8 cellular contexts compared by ENCODE assay signal in the genomic region with DNA sequence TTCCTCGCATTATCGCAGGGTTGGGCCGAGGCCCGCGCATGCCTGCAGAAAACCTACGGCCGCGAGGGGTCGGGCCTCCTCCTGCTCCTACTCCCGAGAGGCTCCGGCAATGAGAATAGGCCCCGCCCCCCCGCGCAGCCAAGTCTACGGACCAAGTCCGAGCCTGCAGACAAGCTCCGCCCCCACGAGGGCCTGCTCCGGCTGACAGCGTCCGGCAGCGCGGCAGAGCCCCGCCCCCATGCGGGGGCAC. TPM values are rescaled to one million over a fixed set of nuclear protein-coding genes. Genes with fewer than 3 reads are reported as not detected.
DNase-seq lines count a peak whose midpoint lies in the region; ATAC-seq, FAIRE-seq and TF ChIP-seq lines count a peak whose summit lies in the region.

No MANE protein-coding gene starts in this region.

- 0 to 1% (median 0%) methylated on average over 13 to 25 of the region's 25 CpGs for WGBS in spleen, 5 donors

- H3K36me3 ChIP-seq in spleen, result peaks cover 0 to 8% (median 0%) of the 10 kb centered on the region in 6 donors

- DNase-seq in GM12891 (ENCODE audit: insufficient read length, low spot score) (peak; percentile 93), NCI-H2227 (lab: John Stamatoyannopoulos, UW; ENCODE audit: unreplicated experiment) (peak; percentile 100), iPS-NIHi7 (ENCODE audit: extremely low spot score) (peak; percentile 95), spleen (peak; percentile 100)
- peak; percentile 99 for DNase-seq in activated CD4-positive, CD25-positive, alpha-beta regulatory T cell treated with anti-CD3 and anti-CD28 coated beads, Interleukin-2, amount 50 U/mL, for 16 hours (ENCODE audit: low read depth, low spot score)
- peak; percentile 99 for DNase-seq in central memory CD4-positive, alpha-beta T cell

- intact Hi-C loops in spleen (cut with DNase I; ENCODE audit: low total_unique reads), result loop anchor here (10.0 kb wide), 1 partner anchor 71 kb away; a partner anchor contains a TSS

- peak overlapping the region in 7 of 8 donors; percentile 57 to 89 (median 67) for H3K4me3 ChIP-seq in spleen

- H3K27ac ChIP-seq in spleen, result peak overlapping the region; percentile 98 to 100 (median 100)

- H3K27me3 ChIP-seq in spleen (replicated peaks in 1 of 7), result no peaks in the 10 kb centered on the region

- peak; percentile 80 to 97 (median 90) for TF ChIP-seq CTCF in spleen (IDR thresholded peaks at IDR 0.05 in 8 of 11, conservative IDR thresholded peaks at IDR 0.05 in 3 of 11)

- no peak for TF ChIP-seq POLR2A in GM12891 (IDR thresholded peaks at IDR 0.05; ENCODE audit: low read depth, low read length)
- no peak for TF ChIP-seq POLR2A in spleen (IDR thresholded peaks at IDR 0.05)

- FAIRE-seq in GM12891 (lab: Jason Lieb, UNC), result peak; percentile 96

- ATAC-seq in HG03097 (IDR thresholded peaks at IDR 0.05; ENCODE audit: low FRiP score, unreplicated experiment), result peak; percentile 78
- no peak for ATAC-seq in HG02571 (IDR thresholded peaks at IDR 0.05; ENCODE audit: unreplicated experiment)

- no peaks in the 10 kb centered on the region for H3K9me3 ChIP-seq in spleen

- peaks cover 39 to 64% (median 61%) of the 10 kb centered on the region in 6 donors for H3K4me1 ChIP-seq in spleen

TF ChIP-seq in GM12891, 5 proteins besides CTCF, POLR2A, EP300 and RAD21:
- no peak for TF ChIP-seq SPI1 (IDR thresholded peaks at IDR 0.05; ENCODE audit: low read depth, low read length)
- 0 out of 2 replicates have a peak, but pooled peaks have one; percentile 1 for TF ChIP-seq POU2F2 (IDR thresholded peaks at IDR 0.05; ENCODE audit: low read depth, low read length)

RNA-seq across cellular contexts. Expression of a gene that starts 3.1 kb away (rescaled TPM):
- polyA plus RNA-seq in GM12891 (2012; ENCODE audit: low read depth, missing spikeins), result 155 TPM
- total RNA-seq in spleen, result 100 to 1,000 TPM; 140 to 215 (median 187) TPM
- 100 to 1,000 TPM; 202 to 263 (median 233) TPM for polyA plus RNA-seq in spleen

RNA-seq across cellular contexts. Expression of a gene that starts 5.6 kb away (rescaled TPM):
- polyA plus RNA-seq in GM12891 (2012; ENCODE audit: low read depth, missing spikeins), result 53.1 TPM
- total RNA-seq in spleen, result 100 to 1,000 TPM in 4 of 7 donors, 10 to 100 TPM in 3; 77.6 to 160 (median 130) TPM
- 10 to 100 TPM; 29.6 to 85.2 (median 41.2) TPM for polyA plus RNA-seq in spleen

RNA-seq across cellular contexts. Expression of a gene that starts 11.5 kb away (rescaled TPM):
- polyA plus RNA-seq in GM12891 (2012; ENCODE audit: low read depth, missing spikeins), result 12.8 TPM
- total RNA-seq in spleen, result 10 to 100 TPM in 6 of 7 donors, 1 to 10 TPM in 1; 7.4 to 32.9 (median 21.3) TPM
- 10 to 100 TPM; 24.1 to 50.9 (median 38.0) TPM for polyA plus RNA-seq in spleen

RNA-seq across cellular contexts. Expression of a gene that starts 17.4 kb away (rescaled TPM):
- polyA plus RNA-seq in GM12891 (2012; ENCODE audit: low read depth, missing spikeins), result 97.5 TPM
- 10 to 100 TPM; 36.0 to 70.3 (median 46.0) TPM for total RNA-seq in spleen
- 10 to 100 TPM; 52.2 to 77.8 (median 69.9) TPM for polyA plus RNA-seq in spleen

RNA-seq across cellular contexts. Expression of a gene that starts 19.7 kb away (rescaled TPM):
- polyA plus RNA-seq in GM12891 (2012; ENCODE audit: low read depth, missing spikeins), result 26.8 TPM
- total RNA-seq in spleen, result 10 to 100 TPM; 27.9 to 39.7 (median 35.6) TPM
- 10 to 100 TPM; 13.6 to 23.3 (median 18.4) TPM for polyA plus RNA-seq in spleen
